Comparison of ENCODE assay signal across 8 cellular contexts in genomic region chrX:155070975-155071693, GRCh38. TPM values are rescaled to one million over a fixed set of nuclear protein-coding genes. Genes with fewer than 3 reads are reported as not detected.
A peak's percentile ranks its signal among the peaks of the same experiment; 100 is the strongest.
DNase-seq lines count a peak whose midpoint lies in the region; ATAC-seq and TF ChIP-seq lines count a peak whose summit lies in the region.

TSS of gene BRCC3 (plus strand) at chrX:155071508. CDS start at chrX:155071528, 20 bp downstream.
TSS of gene CMC4 (minus strand) at chrX:155071136. CDS start at chrX:155064023, 7,113 bp downstream.
TSS of gene MTCP1 (minus strand) at chrX:155071136. CDS start at chrX:155066010, 5,126 bp downstream.

- peaks cover 17% of the 10 kb centered on the region for H3K4me1 ChIP-seq in KMS-11 (ENCODE audit: low read depth, poor library complexity, severe bottlenecking)

- peak; percentile 89 for ATAC-seq in GM21737 (IDR thresholded peaks at IDR 0.05; ENCODE audit: unreplicated experiment)
- peak; percentile 80 to 91 for ATAC-seq in naive thymus-derived CD8-positive, alpha-beta T cell

- H3K9me3 Mint-ChIP-seq in activated T-helper 1 cell treated with anti-CD3 and anti-CD28 coated beads, Interleukin-12 subunit alpha, Interleukin-12 subunit beta, Interleukin-2, Interleukin-4 antibody, amounts not matched to agents 30 ng/mL and 10 ng/mL and 1 ng/mL, durations not matched to agents 14 hours and 24 hours and 36 hours = no peaks in the 10 kb centered on the region
- no peaks in the 10 kb centered on the region for H3K9me3 Mint-ChIP-seq in naive thymus-derived CD8-positive, alpha-beta T cell

- H3K4me2 ChIP-seq in KMS-11 = peak within 1 kb of the TSS; percentile 86

- peak within 1 kb of the TSS; percentile 93 for H3K27ac Mint-ChIP-seq in activated T-helper 1 cell treated with anti-CD3 and anti-CD28 coated beads, Interleukin-12 subunit alpha, Interleukin-12 subunit beta, Interleukin-2, Interleukin-4 antibody, amounts not matched to agents 30 ng/mL and 10 ng/mL and 1 ng/mL, durations not matched to agents 14 hours and 24 hours and 36 hours
- peak within 1 kb of the TSS; percentile 80 to 97 (median 95) for H3K27ac Mint-ChIP-seq in naive thymus-derived CD8-positive, alpha-beta T cell

- H3K36me3 Mint-ChIP-seq in activated T-helper 1 cell treated with anti-CD3 and anti-CD28 coated beads, Interleukin-12 subunit alpha, Interleukin-12 subunit beta, Interleukin-2, Interleukin-4 antibody, amounts not matched to agents 30 ng/mL and 10 ng/mL and 1 ng/mL, durations not matched to agents 14 hours and 24 hours and 36 hours (ENCODE audit: low read depth) = peaks cover 25% of the 10 kb centered on the region
- H3K36me3 Mint-ChIP-seq in naive thymus-derived CD8-positive, alpha-beta T cell = peaks cover 0 to 30% (median 0%) of the 10 kb centered on the region in 3 donors

- H3K4me3 ChIP-seq in KMS-11 (IDR thresholded peaks at IDR 0.05; ENCODE audit: insufficient read depth, low read depth, low read length) = no peak within 1 kb of the TSS
- H3K4me3 ChIP-seq in fibroblast of mammary gland (ENCODE audit: control insufficient read depth, low read depth, low read length) = peak within 1 kb of the TSS; percentile 75

- TF ChIP-seq CTCF in KMS-11 (conservative IDR thresholded peaks at IDR 0.05; ENCODE audit: low read depth, low read length) = no peak
- TF ChIP-seq CTCF in fibroblast of mammary gland (conservative IDR thresholded peaks at IDR 0.05; ENCODE audit: control insufficient read depth, insufficient read depth, low read depth, low read length) = no peak

- H3K79me2 ChIP-seq in KMS-11 (ENCODE audit: insufficient read depth, low read depth) = peaks cover 36% of the 10 kb centered on the region; the same call in 1 of the 2 replicates

- peak within 1 kb of the TSS; percentile 69 for H3K27ac ChIP-seq in KMS-11

- POLR2A ChIA-PET in naive thymus-derived CD8-positive, alpha-beta T cell (lab: Charles Lee) = interaction anchor here (0.8 to 1.5 kb wide), 6 partner anchors 44 to 146 kb away, joined by 3 to 12 read pairs (median 3); partner anchors contain the start of gene FUNDC2

- H2AFZ ChIP-seq in KMS-11 (ENCODE audit: low read depth) = peak within 1 kb of the TSS; percentile 91

- H3K27me3 ChIP-seq in KMS-11 (ENCODE audit: insufficient read depth, low read depth) = no peaks in the 10 kb centered on the region

- peaks cover 50% of the 10 kb centered on the region for H3K4me1 Mint-ChIP-seq in activated T-helper 1 cell treated with anti-CD3 and anti-CD28 coated beads, Interleukin-12 subunit alpha, Interleukin-12 subunit beta, Interleukin-2, Interleukin-4 antibody, amounts not matched to agents 30 ng/mL and 10 ng/mL and 1 ng/mL, durations not matched to agents 14 hours and 24 hours and 36 hours (ENCODE audit: low read depth)
- H3K4me1 Mint-ChIP-seq in naive thymus-derived CD8-positive, alpha-beta T cell = peaks cover 27 to 60% (median 54%) of the 10 kb centered on the region in 4 donors

- H3K9ac ChIP-seq in KMS-11 = peak within 1 kb of the TSS; percentile 84

- no peaks in the 10 kb centered on the region for H4K20me1 ChIP-seq in KMS-11 (ENCODE audit: insufficient read depth)

- DNase-seq in DMS79 (lab: John Stamatoyannopoulos, UW) (peak; percentile 60), RPMI7951 (ENCODE audit: low read depth) (peak; percentile 74), fibroblast of mammary gland (ENCODE audit: low read depth) (peak; percentile 78)
- peak; percentile 72 for DNase-seq in activated T-helper 1 cell treated with anti-CD3 and anti-CD28 coated beads, Interleukin-12 subunit alpha, Interleukin-12 subunit beta, Interleukin-2, Interleukin-4 antibody, amounts not matched to agents 30 ng/mL and 10 ng/mL and 1 ng/mL, durations not matched to agents 14 hours and 24 hours and 36 hours (ENCODE audit: low spot score)
- DNase-seq in naive thymus-derived CD8-positive, alpha-beta T cell = peak; percentile 55 to 87 (median 72)
- peak; percentile 70 to 80 (median 73) for DNase-seq in stimulated activated naive CD4-positive, alpha-beta T cell (lab: John Stamatoyannopoulos, UW)

- intact Hi-C loops in activated T-helper 1 cell treated with anti-CD3 and anti-CD28 coated beads, Interleukin-12 subunit alpha, Interleukin-12 subunit beta, Interleukin-2, Interleukin-4 antibody, amounts not matched to agents 30 ng/mL and 10 ng/mL and 1 ng/mL, durations not matched to agents 14 hours and 24 hours and 36 hours (cut with micrococcal nuclease) = loop anchor here (1.0 to 5.0 kb wide), 6 partner anchors 14 to 154 kb away; partner anchors contain the start of gene VBP1

- H3K27me3 Mint-ChIP-seq in activated T-helper 1 cell treated with anti-CD3 and anti-CD28 coated beads, Interleukin-12 subunit alpha, Interleukin-12 subunit beta, Interleukin-2, Interleukin-4 antibody, amounts not matched to agents 30 ng/mL and 10 ng/mL and 1 ng/mL, durations not matched to agents 14 hours and 24 hours and 36 hours (ENCODE audit: insufficient read depth) = no peaks in the 10 kb centered on the region
- no peaks in the 10 kb centered on the region for H3K27me3 Mint-ChIP-seq in naive thymus-derived CD8-positive, alpha-beta T cell

- H3K36me3 ChIP-seq in KMS-11 (ENCODE audit: insufficient read depth) = no peaks in the 10 kb centered on the region

- H3K4me3 Mint-ChIP-seq in activated T-helper 1 cell treated with anti-CD3 and anti-CD28 coated beads, Interleukin-12 subunit alpha, Interleukin-12 subunit beta, Interleukin-2, Interleukin-4 antibody, amounts not matched to agents 30 ng/mL and 10 ng/mL and 1 ng/mL, durations not matched to agents 14 hours and 24 hours and 36 hours = peak within 1 kb of the TSS; percentile 95
- peak within 1 kb of the TSS; percentile 80 to 94 (median 90) for H3K4me3 Mint-ChIP-seq in naive thymus-derived CD8-positive, alpha-beta T cell

RNA-seq across cellular contexts. Expression of gene BRCC3, which starts in this region (rescaled TPM):
- total RNA-seq in RPMI7951 (2014; rRNA removed; shearing (Covaris generic)) = 9.3 and 12.9 TPM in 2 replicates
- 28.9 and 30.5 TPM in 2 replicates for total RNA-seq in activated T-helper 1 cell treated with anti-CD3 and anti-CD28 coated beads, Interleukin-12 subunit alpha, Interleukin-12 subunit beta, Interleukin-2, Interleukin-4 antibody, amounts not matched to agents 30 ng/mL and 10 ng/mL and 1 ng/mL, durations not matched to agents 14 hours and 24 hours and 36 hours
- total RNA-seq in naive thymus-derived CD8-positive, alpha-beta T cell = 10 to 100 TPM; 18.3 to 19.5 TPM
- 10 to 100 TPM; 17.0 to 25.7 (median 17.4) TPM for polyA plus RNA-seq in naive thymus-derived CD8-positive, alpha-beta T cell

RNA-seq across cellular contexts. Expression of gene CMC4, which starts in this region (rescaled TPM):
- total RNA-seq in RPMI7951 (2014; rRNA removed; shearing (Covaris generic)) = 22.7 and 23.6 TPM in 2 replicates
- total RNA-seq in activated T-helper 1 cell treated with anti-CD3 and anti-CD28 coated beads, Interleukin-12 subunit alpha, Interleukin-12 subunit beta, Interleukin-2, Interleukin-4 antibody, amounts not matched to agents 30 ng/mL and 10 ng/mL and 1 ng/mL, durations not matched to agents 14 hours and 24 hours and 36 hours = 1.3 and 3.0 TPM in 2 replicates
- total RNA-seq in naive thymus-derived CD8-positive, alpha-beta T cell = 1 to 10 TPM; 5.3 to 8.6 TPM
- 10 to 100 TPM; 25.6 to 27.7 (median 26.1) TPM for polyA plus RNA-seq in naive thymus-derived CD8-positive, alpha-beta T cell

RNA-seq across cellular contexts. Expression of gene MTCP1, which starts in this region (rescaled TPM):
- total RNA-seq in RPMI7951 (2014; rRNA removed; shearing (Covaris generic)) = 2.3 TPM in 2 replicates
- total RNA-seq in activated T-helper 1 cell treated with anti-CD3 and anti-CD28 coated beads, Interleukin-12 subunit alpha, Interleukin-12 subunit beta, Interleukin-2, Interleukin-4 antibody, amounts not matched to agents 30 ng/mL and 10 ng/mL and 1 ng/mL, durations not matched to agents 14 hours and 24 hours and 36 hours = 9.1 and 12.7 TPM in 2 replicates
- total RNA-seq in naive thymus-derived CD8-positive, alpha-beta T cell = 10 to 100 TPM; 17.7 to 23.2 TPM
- 10 to 100 TPM; 27.9 to 37.9 (median 29.3) TPM for polyA plus RNA-seq in naive thymus-derived CD8-positive, alpha-beta T cell
